8 cellular contexts compared by ENCODE assay signal in genomic region chr18:32349728-32350395, GRCh38.
DNase-seq lines count a peak whose midpoint lies in the region; ATAC-seq, FAIRE-seq and TF ChIP-seq lines count a peak whose summit lies in the region.

No MANE protein-coding gene starts in this region.

- no peak for TF ChIP-seq CTCF in A549 (IDR thresholded peaks at IDR 0.05)

- H3K4me2 ChIP-seq in A549 = peak overlapping the region; percentile 69
- H3K4me2 ChIP-seq in mesendoderm (ENCODE audit: low read length) = no peak overlapping the region

- CTCF ChIA-PET in A549 (lab: Yijun Ruan, JAX) = interaction anchor here (1.1 kb wide), 1 partner anchor 121 kb away, joined by 4 read pairs; the partner anchor contains the start of gene GAREM1

- no peak overlapping the region for H2BK120ac ChIP-seq in mesendoderm (ENCODE audit: low read depth, low read length)

- H2BK15ac ChIP-seq in mesendoderm (replicated peaks; ENCODE audit: low read depth) = no peak overlapping the region

- H2AK5ac ChIP-seq in mesendoderm (ENCODE audit: low read length) = no peak overlapping the region

- H3K27ac ChIP-seq in A549 (peak overlapping the region; percentile 54 to 63; a peak in 4 of 6 replicates), mesendoderm (ENCODE audit: low read depth, low read length) (no peak overlapping the region)

- H4K5ac ChIP-seq in mesendoderm (ENCODE audit: low read length) = no peak overlapping the region

- ATAC-seq in A549 (peak in 1 of 2 experiments; percentile 61; a peak in 3 of 6 replicates), HG02938 (IDR thresholded peaks at IDR 0.05; ENCODE audit: unreplicated experiment) (no peak), HG02571 (IDR thresholded peaks at IDR 0.05; ENCODE audit: unreplicated experiment) (no peak)
- ATAC-seq in activated naive CD4-positive, alpha-beta T cell treated with anti-CD3 and anti-CD28 coated beads, Interleukin-2, amount 50 U/mL, for 72 hours = no peak

- H3K27me3 ChIP-seq in MG63 = no peaks in the 10 kb centered on the region
- H3K27me3 ChIP-seq in mesendoderm (ENCODE audit: insufficient read depth, low read length, poor library complexity) = no peaks in the 10 kb centered on the region

- no peak overlapping the region for H2BK5ac ChIP-seq in mesendoderm (ENCODE audit: low read length)

- no peak for TF ChIP-seq EP300 in A549 (IDR thresholded peaks at IDR 0.05)

- no peak overlapping the region for H3K23ac ChIP-seq in mesendoderm (ENCODE audit: low read length)

- peaks cover 34% of the 10 kb centered on the region for H3K4me1 ChIP-seq in A549
- H3K4me1 ChIP-seq in mesendoderm (ENCODE audit: control insufficient read depth, low read depth, low read length) = no peaks in the 10 kb centered on the region

- H3K36me3 ChIP-seq in MG63 = no peaks in the 10 kb centered on the region
- no peaks in the 10 kb centered on the region for H3K36me3 ChIP-seq in mesendoderm (ENCODE audit: control insufficient read depth, insufficient read depth, low read length)

- no peak overlapping the region for H3K18ac ChIP-seq in mesendoderm (ENCODE audit: low read length)

- no peak for TF ChIP-seq RAD21 in A549 (conservative IDR thresholded peaks at IDR 0.05 in 1 of 2, IDR thresholded peaks at IDR 0.05 in 1 of 2)

- no peak overlapping the region for H3K27ac Mint-ChIP-seq in activated naive CD4-positive, alpha-beta T cell treated with anti-CD3 and anti-CD28 coated beads, Interleukin-2, amount 50 U/mL, for 72 hours

- H3K9me3 Mint-ChIP-seq in activated naive CD4-positive, alpha-beta T cell treated with anti-CD3 and anti-CD28 coated beads, Interleukin-2, amount 50 U/mL, for 72 hours = no peaks in the 10 kb centered on the region

- H3K79me1 ChIP-seq in mesendoderm (ENCODE audit: low read length) = no peaks in the 10 kb centered on the region

- POLR2A ChIA-PET in A549 (lab: Yijun Ruan, JAX) = interaction anchor here (1.0 kb wide), 1 partner anchor 121 kb away, joined by 3 read pairs; the partner anchor contains the start of gene GAREM1

- no peaks in the 10 kb centered on the region for H3K36me3 Mint-ChIP-seq in activated naive CD4-positive, alpha-beta T cell treated with anti-CD3 and anti-CD28 coated beads, Interleukin-2, amount 50 U/mL, for 72 hours

- TF ChIP-seq POLR2A in A549 (IDR thresholded peaks at IDR 0.05; ENCODE audit: low read length) = no peak

- no peak for FAIRE-seq in A549 (lab: Jason Lieb, UNC)

- peak; percentile 13 to 80 for DNase-seq in A549 (ENCODE audit: low read depth in 1 of 2, low spot score in 1 of 2)
- peak; percentile 82 for DNase-seq in MG63
- peak; percentile 95 for DNase-seq in dedifferentiated amniotic fluid mesenchymal stem cell (ENCODE audit: extremely low spot score)
- DNase-seq in mesendoderm = peak; percentile 87
- no peak for DNase-seq in activated naive CD4-positive, alpha-beta T cell treated with anti-CD3 and anti-CD28 coated beads, Interleukin-2, amount 50 U/mL, for 72 hours (ENCODE audit: low spot score in 2 of 2)
- no peak for DNase-seq in NK-92 treated with Interleukin-12 subunit alpha and Interleukin-12 subunit beta, amount 100 ng/mL, for 24 hours (lab: John Stamatoyannopoulos, UW)

- no peak overlapping the region for H4K8ac ChIP-seq in mesendoderm (ENCODE audit: low read depth, low read length)

- H3K79me2 ChIP-seq in mesendoderm (ENCODE audit: control insufficient read depth, insufficient read depth, low read length) = no peaks in the 10 kb centered on the region

- H3K4me3 ChIP-seq in A549 (peak overlapping the region; percentile 18; the same call in 1 of the 3 replicates), MG63 (peak overlapping the region; percentile 19), mesendoderm (ENCODE audit: low read length) (no peak overlapping the region)

- H3K9me3 ChIP-seq in A549 (no peaks in the 10 kb centered on the region), MG63 (no peaks in the 10 kb centered on the region)

- WGBS in A549 (ENCODE audit: missing lambda C conversion rate) = 25% methylated on average over 4 of the region's 4 CpGs
- WGBS in mesendoderm (ENCODE audit: extremely low coverage, insufficient coverage, low lambda C conversion rate) = no CpG with 5 or more reads among the region's 4 CpGs

- no peak overlapping the region for H3K56ac ChIP-seq in mesendoderm (ENCODE audit: low read length)

- no peak overlapping the region for H3K9ac ChIP-seq in mesendoderm (ENCODE audit: low read length)

- no peak overlapping the region for H3K4ac ChIP-seq in mesendoderm (ENCODE audit: low read depth, low read length)

TF ChIP-seq in A549, 52 proteins besides CTCF, POLR2A, EP300 and RAD21:
- TF ChIP-seq JUN (IDR thresholded peaks at IDR 0.05) (no peak), FOSL2 (IDR thresholded peaks at IDR 0.05) (no peak; the same call in 1 of the 2 replicates), FOSL2 (CRISPR knock-in tag; IDR thresholded peaks at IDR 0.05) (peak; percentile 58), JUNB (IDR thresholded peaks at IDR 0.05) (0 out of 2 replicates have a peak, but pooled peaks have one; percentile 29)

Comparison
In these comparisons a context has a peak if more than half of its experiments do, and no peak if none do; other contexts are left out.
1. DNase-seq: peak in A549 (2 of 2), MG63 (single experiment), dedifferentiated amniotic fluid mesenchymal stem cell (single experiment) and mesendoderm (single experiment); none in activated naive CD4-positive, alpha-beta T cell treated with anti-CD3 and anti-CD28 coated beads, Interleukin-2, amount 50 U/mL, for 72 hours (0 of 2) and NK-92 treated with Interleukin-12 subunit alpha and Interleukin-12 subunit beta, amount 100 ng/mL, for 24 hours (single experiment).